In the genomic region with DNA sequence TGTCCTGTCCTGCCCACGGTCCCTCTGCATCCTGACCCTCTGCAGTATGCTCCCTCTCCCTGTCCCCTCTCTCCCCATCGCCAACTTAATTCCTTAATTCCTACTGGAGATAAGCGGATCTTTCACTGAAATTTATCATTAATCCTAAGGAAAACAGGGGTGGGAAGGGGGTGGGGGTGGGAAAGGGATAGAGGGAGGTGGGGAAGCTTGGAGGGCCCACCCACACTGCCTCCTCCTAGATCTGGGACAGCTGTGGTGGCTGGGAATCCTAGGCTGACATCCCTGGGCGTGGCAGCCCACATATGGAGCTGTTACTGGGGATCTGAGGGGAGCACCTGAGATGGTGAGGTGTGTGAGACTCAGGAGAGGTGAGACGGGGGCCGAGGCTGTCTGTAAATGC, we compare ENCODE assay signal across 17 cellular contexts. TPM values are rescaled to one million over a fixed set of nuclear protein-coding genes. Genes with fewer than 3 reads are reported as not detected.
DNase-seq lines count a peak whose midpoint lies in the region; ATAC-seq and TF ChIP-seq lines count a peak whose summit lies in the region.
"Had no signal": no experiment of that assay in that cellular context is flagged by ENCODE, and none has a peak within 500 bp of the region (broad histone marks: within the 10 kb centered on the region; RNA-seq: fewer than 3 reads in every experiment).

No MANE protein-coding gene starts in this region.

- H3K27me3 Mint-ChIP-seq in endodermal cell (ENCODE audit: insufficient read depth) (peaks cover 32% of the 10 kb centered on the region), neural progenitor cell (ENCODE audit: insufficient read depth, low read depth) (no peaks in the 10 kb centered on the region)

- TF ChIP-seq RAD21 in IMR-90 (IDR thresholded peaks at IDR 0.05; ENCODE audit: low read length) = no peak

- WGBS in IMR-90 (ENCODE audit: extremely low coverage in 2 of 2, insufficient read length in 1 of 2), 2 experiments = no CpG with 5 or more reads among the region's 6 CpGs
- WGBS in endodermal cell (ENCODE audit: insufficient coverage in 1 of 2, insufficient read length in 1 of 2), 2 experiments = 67 to 83% methylated on average over 3 to 5 of the region's 6 CpGs
- WGBS in suprapubic skin = 71% methylated on average over 6 of the region's 6 CpGs

- H2AK5ac ChIP-seq in IMR-90 (ENCODE audit: low read depth, low read length) = no peak overlapping the region

- CTCF ChIA-PET in IMR-90 (lab: Yijun Ruan, JAX) = no interaction called here

- no peak overlapping the region for H3K14ac ChIP-seq in IMR-90 (replicated peaks; ENCODE audit: low read depth, low read length)

- H4K91ac ChIP-seq in IMR-90 (ENCODE audit: insufficient read depth, low read depth, low read length) = no peak overlapping the region

- H3K27me3 ChIP-seq in IMR-90 (ENCODE audit: control insufficient read depth, insufficient read depth, low read length) (peaks cover 2% of the 10 kb centered on the region; the same call in 1 of the 2 replicates), endodermal cell (ENCODE audit: control insufficient read depth, insufficient read depth, low read length, poor library complexity, severe bottlenecking) (peaks cover 57% of the 10 kb centered on the region), neural progenitor cell (no peaks in the 10 kb centered on the region), upper lobe of right lung (no peaks in the 10 kb centered on the region), suprapubic skin (no peaks in the 10 kb centered on the region)
- H3K27me3 ChIP-seq: SJCRH30 had no signal

- no peak overlapping the region for H3K4me3 ChIP-seq in IMR-90 (ENCODE audit: insufficient read depth, low read depth, low read length)
- no peak overlapping the region for H3K4me3 ChIP-seq in endodermal cell (ENCODE audit: low read length)
- no peak overlapping the region for H3K4me3 ChIP-seq in neural progenitor cell
- no peak overlapping the region for H3K4me3 ChIP-seq in upper lobe of right lung
- no peak overlapping the region for H3K4me3 ChIP-seq in suprapubic skin
- H3K4me3 ChIP-seq: K562, SJCRH30 had no signal

- intact Hi-C loops in IMR-90 (cut with micrococcal nuclease) = no loop called here
- intact Hi-C loops in upper lobe of right lung (cut with DNase I) = no loop called here

- no peak overlapping the region for H3K27ac Mint-ChIP-seq in endodermal cell
- peak overlapping the region; percentile 63 for H3K27ac Mint-ChIP-seq in neural progenitor cell
- H3K27ac Mint-ChIP-seq: CD4-positive, alpha-beta memory T cell had no signal

- no peak for TF ChIP-seq EP300 in suprapubic skin (IDR thresholded peaks at IDR 0.05)

- no peak overlapping the region for H3K4ac ChIP-seq in IMR-90 (ENCODE audit: low read depth, low read length)

- peak overlapping the region; percentile 45 for H2AK9ac ChIP-seq in IMR-90 (replicated peaks; ENCODE audit: low read depth, low read length, poor library complexity)

- dilution Hi-C loops in IMR-90 (cut with HindIII; ENCODE audit: low sequenced_read_pairs, unreplicated experiment) = no loop called here

- H2BK120ac ChIP-seq in IMR-90 (ENCODE audit: low read depth, low read length) = no peak overlapping the region

- ATAC-seq in IMR-90 (ENCODE audit: low read depth) = no peak
- ATAC-seq in GM18858 (IDR thresholded peaks at IDR 0.05; ENCODE audit: unreplicated experiment) = no peak
- ATAC-seq in upper lobe of right lung = no peak
- ATAC-seq: K562, Panc1 had no signal

- no peaks in the 10 kb centered on the region for H3K9me3 Mint-ChIP-seq in endodermal cell
- no peaks in the 10 kb centered on the region for H3K9me3 Mint-ChIP-seq in neural progenitor cell
- H3K9me3 Mint-ChIP-seq: CD4-positive, alpha-beta memory T cell had no signal

- H3F3A ChIP-seq in neural progenitor cell (ENCODE audit: low read depth) = peaks cover 23% of the 10 kb centered on the region

- POLR2A ChIA-PET in IMR-90 (lab: Charles Lee; ENCODE audit: unreplicated experiment) = interaction anchor here (0.5 kb wide), 1 partner anchor 303 kb away, joined by 5 read pairs; no protein-coding TSS in a partner anchor

- peaks cover 99% of the 10 kb centered on the region for H3K79me2 ChIP-seq in neural progenitor cell (ENCODE audit: low read depth)

- H3K4me1 ChIP-seq in IMR-90 (ENCODE audit: control insufficient read depth, insufficient read depth, low read length) = no peaks in the 10 kb centered on the region
- H3K4me1 ChIP-seq in endodermal cell (ENCODE audit: control insufficient read depth, insufficient read depth, low read length) = peaks cover 21% of the 10 kb centered on the region
- peaks cover 76% of the 10 kb centered on the region for H3K4me1 ChIP-seq in neural progenitor cell
- H3K4me1 ChIP-seq in upper lobe of right lung = no peaks in the 10 kb centered on the region
- H3K4me1 ChIP-seq in suprapubic skin = peaks cover 76% of the 10 kb centered on the region

- no peak overlapping the region for H3K4me2 ChIP-seq in IMR-90 (ENCODE audit: low read depth, low read length)
- peak overlapping the region; percentile 15 for H3K4me2 ChIP-seq in neural progenitor cell

- BruUV-seq in IMR-90 (replicated peaks; lab: Mats Ljungman, UMichigan) = no TSS peak

- H4K20me1 ChIP-seq in IMR-90 (ENCODE audit: insufficient read depth, low read length) (no peaks in the 10 kb centered on the region), neural progenitor cell (ENCODE audit: low read depth) (peaks cover 100% of the 10 kb centered on the region)

- H3K18ac ChIP-seq in IMR-90 (ENCODE audit: low read depth, low read length) = no peak overlapping the region

- no peaks in the 10 kb centered on the region for H3K36me3 ChIP-seq in IMR-90 (ENCODE audit: control insufficient read depth, insufficient read depth, low read length)
- no peaks in the 10 kb centered on the region for H3K36me3 ChIP-seq in endodermal cell (ENCODE audit: control insufficient read depth, insufficient read depth, low read length)
- H3K36me3 ChIP-seq in neural progenitor cell = no peaks in the 10 kb centered on the region
- no peaks in the 10 kb centered on the region for H3K36me3 ChIP-seq in upper lobe of right lung
- no peaks in the 10 kb centered on the region for H3K36me3 ChIP-seq in suprapubic skin

- H4K5ac ChIP-seq in IMR-90 (ENCODE audit: low read depth, low read length) = no peak overlapping the region

- H3K23ac ChIP-seq in IMR-90 (ENCODE audit: low read depth, low read length) = no peak overlapping the region

- no peak overlapping the region for H2BK20ac ChIP-seq in IMR-90 (ENCODE audit: low read depth, low read length)

- H2AFZ ChIP-seq in IMR-90 (replicated peaks; ENCODE audit: low read length, poor library complexity) (no peak overlapping the region), neural progenitor cell (replicated peaks) (no peak overlapping the region)

- H3K9me3 ChIP-seq in IMR-90 (ENCODE audit: control insufficient read depth, insufficient read depth, low read length) (no peaks in the 10 kb centered on the region), endodermal cell (ENCODE audit: control insufficient read depth, low read length) (no peaks in the 10 kb centered on the region), neural progenitor cell (ENCODE audit: low read depth) (no peaks in the 10 kb centered on the region), upper lobe of right lung (no peaks in the 10 kb centered on the region), suprapubic skin (no peaks in the 10 kb centered on the region)
- H3K9me3 ChIP-seq: SJCRH30 had no signal

- H3K36me3 Mint-ChIP-seq in endodermal cell (ENCODE audit: low read depth) = peaks cover 5% of the 10 kb centered on the region
- no peaks in the 10 kb centered on the region for H3K36me3 Mint-ChIP-seq in neural progenitor cell

- H3K9ac ChIP-seq in IMR-90 (ENCODE audit: low read depth, low read length) (no peak overlapping the region), endodermal cell (ENCODE audit: extremely low read depth, low read length, poor library complexity, severe bottlenecking) (no peak overlapping the region), neural progenitor cell (no peak overlapping the region)

- TF ChIP-seq CTCF in IMR-90 (conservative IDR thresholded peaks at IDR 0.05; ENCODE audit: low read depth, low read length) (no peak), endodermal cell (conservative IDR thresholded peaks at IDR 0.05) (no peak), neural progenitor cell (IDR thresholded peaks at IDR 0.05) (no peak), upper lobe of right lung (IDR thresholded peaks at IDR 0.05) (no peak), suprapubic skin (IDR thresholded peaks at IDR 0.05) (no peak)

- no peaks in the 10 kb centered on the region for H3K79me1 ChIP-seq in IMR-90 (ENCODE audit: low read depth in 1 of 2, low read length in 2 of 2)

- H3K4me1 Mint-ChIP-seq in endodermal cell = peaks cover 73% of the 10 kb centered on the region
- peaks cover 87% of the 10 kb centered on the region for H3K4me1 Mint-ChIP-seq in neural progenitor cell

- no peaks in the 10 kb centered on the region for H3K9me1 ChIP-seq in IMR-90 (ENCODE audit: insufficient read depth, low read length)

- in situ Hi-C loops in IMR-90 (cut with MboI; ENCODE audit: low sequenced_read_pairs) = no loop called here

- TF ChIP-seq POLR2A in IMR-90 (IDR thresholded peaks at IDR 0.05; ENCODE audit: low read depth, low read length) (no peak), suprapubic skin (IDR thresholded peaks at IDR 0.05) (no peak)

- no peak overlapping the region for H3K27ac ChIP-seq in IMR-90 (ENCODE audit: insufficient read depth, low read length)
- no peak overlapping the region for H3K27ac ChIP-seq in endodermal cell (ENCODE audit: low read depth, low read length)
- no peak overlapping the region for H3K27ac ChIP-seq in neural progenitor cell
- no peak overlapping the region for H3K27ac ChIP-seq in upper lobe of right lung
- no peak overlapping the region for H3K27ac ChIP-seq in suprapubic skin
- H3K27ac ChIP-seq: SJCRH30 had no signal

- H3K4me3 Mint-ChIP-seq in endodermal cell (peak overlapping the region; percentile 15), neural progenitor cell (no peak overlapping the region)
- H3K4me3 Mint-ChIP-seq: CD4-positive, alpha-beta memory T cell had no signal

- no peak overlapping the region for H3K56ac ChIP-seq in IMR-90 (ENCODE audit: extremely low read depth, insufficient read depth, low read length)

- no peak overlapping the region for H2BK5ac ChIP-seq in IMR-90 (ENCODE audit: low read depth, low read length, poor library complexity, severe bottlenecking)

- no peak overlapping the region for H2BK15ac ChIP-seq in IMR-90 (ENCODE audit: low read depth, low read length)

- H4K8ac ChIP-seq in IMR-90 (ENCODE audit: low read depth in 2 of 2, low read length in 2 of 2) = no peak overlapping the region

- no peak for DNase-seq in IMR-90
- no peak for DNase-seq in endodermal cell
- no peak for DNase-seq in neural progenitor cell (ENCODE audit: low spot score)
- no peak for DNase-seq in upper lobe of right lung
- no peak for DNase-seq in suprapubic skin (ENCODE audit: low spot score in 2 of 2)
- no peak for DNase-seq in NCI-H1417 treated with DMSO at 0.1 percent for 48 hours (lab: John Stamatoyannopoulos, UW)
- DNase-seq: CD4-positive, alpha-beta memory T cell; GDM1; MM.1S; NCI-H1048; NCI-H1436 treated with DMSO at 0.1 percent for 48 hours; NCI-H1930; NCI-H510A; SJCRH30 had no signal

RNA-seq across cellular contexts. Expression of a gene that starts 14.4 kb away (rescaled TPM):
- 1.7 and 2.3 TPM in 2 replicates for total RNA-seq in IMR-90 (2012; rRNA removed)
- 3.0 and 4.2 TPM in 2 replicates for polyA plus RNA-seq in IMR-90 (2012; rRNA removed)
- 2.8 and 3.4 TPM in 2 replicates for polyA plus RNA-seq in IMR-90 (2012; cell fraction: cytosol; rRNA removed)
- 2.2 and 3.3 TPM in 2 replicates for polyA plus RNA-seq in IMR-90 (2012; cell fraction: nucleus; rRNA removed; ENCODE audit: low replicate concordance)
- 10 to 100 TPM; 29.3 to 45.3 TPM for total RNA-seq in endodermal cell
- 40.7 TPM for polyA plus RNA-seq in endodermal cell (2013, experiment 1 of 2)
- polyA plus RNA-seq in endodermal cell (2013, experiment 2 of 2) = 31.7 TPM
- 19.5 and 27.4 TPM in 2 replicates for total RNA-seq in neural progenitor cell (ENCODE audit: low replicate concordance)
- 10.4 TPM for total RNA-seq in upper lobe of right lung
- 100 to 1,000 TPM; 112 to 176 (median 164) TPM for total RNA-seq in suprapubic skin
